In genomic region chr13:100147825-100148224, GRCh38 we compare ENCODE assay signal across 29 cellular contexts.
"Had no signal": no experiment of that assay in that cellular context is flagged by ENCODE, and none has a peak within 500 bp of the region (broad histone marks: within the 10 kb centered on the region; RNA-seq: fewer than 3 reads in every experiment).

No MANE protein-coding gene starts in this region.

- H3K27me3 Mint-ChIP-seq: activated CD4-positive, alpha-beta T cell treated with anti-CD3 and anti-CD28 coated beads, Interleukin-2, amount 10 ng/mL, durations not matched to agents 24 days and 14 days; activated CD8-positive, alpha-beta T cell treated with anti-CD3 and anti-CD28 coated beads for 36 hours; activated naive CD8-positive, alpha-beta T cell treated with anti-CD3 and anti-CD28 coated beads for 36 hours; activated T-helper 17 cell treated with anti-CD3 and anti-CD28 coated beads, Interleukin-2, amount 50 U/mL, for 72 hours had no signal

- H3K4me1 ChIP-seq: SJCRH30 had no signal

- H3K4me3 Mint-ChIP-seq: activated CD4-positive, alpha-beta T cell treated with anti-CD3 and anti-CD28 coated beads, Interleukin-2, amount 10 ng/mL, durations not matched to agents 24 days and 14 days; activated CD8-positive, alpha-beta T cell treated with anti-CD3 and anti-CD28 coated beads for 36 hours; activated naive CD8-positive, alpha-beta T cell treated with anti-CD3 and anti-CD28 coated beads for 36 hours; activated T-cell treated with anti-CD3 and anti-CD28 coated beads, Interleukin-2, amount 50 U/mL, for 72 hours; activated T-helper 17 cell treated with anti-CD3 and anti-CD28 coated beads, Interleukin-2, amount 50 U/mL, for 72 hours had no signal

- H3K9me3 Mint-ChIP-seq: activated CD4-positive, alpha-beta T cell treated with anti-CD3 and anti-CD28 coated beads, Interleukin-2, amount 10 ng/mL, durations not matched to agents 24 days and 14 days; activated T-helper 17 cell treated with anti-CD3 and anti-CD28 coated beads, Interleukin-2, amount 50 U/mL, for 72 hours had no signal

- H3K4me1 Mint-ChIP-seq: activated CD4-positive, alpha-beta T cell treated with anti-CD3 and anti-CD28 coated beads, Interleukin-2, amount 10 ng/mL, durations not matched to agents 24 days and 14 days; activated naive CD8-positive, alpha-beta T cell treated with anti-CD3 and anti-CD28 coated beads for 36 hours; activated T-helper 17 cell treated with anti-CD3 and anti-CD28 coated beads, Interleukin-2, amount 50 U/mL, for 72 hours had no signal

- H3K27me3 ChIP-seq: brain microvascular endothelial cell, SJCRH30 had no signal

- H3K9me3 ChIP-seq: SJCRH30 had no signal

- H3K27ac ChIP-seq: brain microvascular endothelial cell, SJCRH30, SK-N-MC, WERI-Rb-1 had no signal

- H3K4me3 ChIP-seq: SJCRH30, SK-N-MC had no signal

- ATAC-seq: activated CD8-positive, alpha-beta T cell treated with anti-CD3 and anti-CD28 coated beads for 36 hours; activated T-cell treated with anti-CD3 and anti-CD28 coated beads, Interleukin-2, amount 50 U/mL, for 72 hours; activated T-helper 17 cell treated with anti-CD3 and anti-CD28 coated beads, Interleukin-2, amount 50 U/mL, for 72 hours had no signal

- H3K27ac Mint-ChIP-seq: activated CD4-positive, alpha-beta T cell treated with anti-CD3 and anti-CD28 coated beads, Interleukin-2, amount 10 ng/mL, durations not matched to agents 24 days and 14 days; activated CD8-positive, alpha-beta T cell treated with anti-CD3 and anti-CD28 coated beads for 36 hours; activated naive CD8-positive, alpha-beta T cell treated with anti-CD3 and anti-CD28 coated beads for 36 hours; activated T-cell treated with anti-CD3 and anti-CD28 coated beads, Interleukin-2, amount 50 U/mL, for 72 hours; activated T-helper 17 cell treated with anti-CD3 and anti-CD28 coated beads, Interleukin-2, amount 50 U/mL, for 72 hours had no signal

- DNase-seq: activated CD4-positive, alpha-beta T cell treated with anti-CD3 and anti-CD28 coated beads, Interleukin-2, amount 10 ng/mL, durations not matched to agents 24 days and 14 days; activated CD4-positive, alpha-beta T cell treated with anti-CD3 and anti-CD28 coated beads, Interleukin-2, amount 50 U/mL, for 4 hours; activated CD8-positive, alpha-beta T cell treated with anti-CD3 and anti-CD28 coated beads for 36 hours; activated effector memory CD4-positive, alpha-beta T cell treated with anti-CD3 and anti-CD28 coated beads, Interleukin-2, amount 50 U/mL, for 16 hours; activated naive CD4-positive, alpha-beta T cell; activated naive CD4-positive, alpha-beta T cell treated with anti-CD3 and anti-CD28 coated beads, Interleukin-2, amount 50 U/mL, for 16 hours; activated naive CD8-positive, alpha-beta T cell treated with anti-CD3 and anti-CD28 coated beads for 36 hours; activated T-cell treated with anti-CD3 and anti-CD28 coated beads, Interleukin-2, amount 50 U/mL, for 1 hour; activated T-cell treated with anti-CD3 and anti-CD28 coated beads, Interleukin-2, amount 50 U/mL, for 72 hours; amniotic stem cell; aorta; brain microvascular endothelial cell; central memory CD4-positive, alpha-beta T cell; Karpas-422; NCI-H1105; NCI-H1417 treated with DMSO at 0.1 percent for 48 hours; NCI-H187 treated with DMSO at 0.1 percent for 48 hours; NCI-H2081; NCI-H2171 treated with DMSO at 0.1 percent for 48 hours; NCI-H2227 treated with DMSO at 0.1 percent for 48 hours; NCI-H446; NCI-H524; NCI-H69; SHP77; SJCRH30; T1000; WERI-Rb-1 had no signal
